Comparison of ENCODE assay signal across 25 cellular contexts in genomic region chr7:80347173-80347572, GRCh38.
DNase-seq lines count a peak whose midpoint lies in the region; ATAC-seq, FAIRE-seq and TF ChIP-seq lines count a peak whose summit lies in the region.
"Had no signal": no experiment of that assay in that cellular context is flagged by ENCODE, and none has a peak within 500 bp of the region (broad histone marks: within the 10 kb centered on the region; RNA-seq: fewer than 3 reads in every experiment).

No MANE protein-coding gene starts in this region.

- H3K79me2 ChIP-seq in astrocyte (ENCODE audit: insufficient read depth, low read length): no peaks in the 10 kb centered on the region

- H3K9me3 ChIP-seq in astrocyte (ENCODE audit: insufficient read depth, low read depth, low read length): no peaks in the 10 kb centered on the region
- H3K9me3 ChIP-seq in right cardiac atrium (ENCODE audit: control insufficient read depth, low read length): no peaks in the 10 kb centered on the region
- H3K9me3 ChIP-seq in aorta (ENCODE audit: control insufficient read depth, low read length): no peaks in the 10 kb centered on the region
- H3K9me3 ChIP-seq: A549, MG63, pancreas, upper lobe of left lung had no signal

- H3K36me3 Mint-ChIP-seq in activated naive CD4-positive, alpha-beta T cell treated with anti-CD3 and anti-CD28 coated beads, Interleukin-2, amount 50 U/mL, for 72 hours: no peaks in the 10 kb centered on the region
- no peaks in the 10 kb centered on the region for H3K36me3 Mint-ChIP-seq in activated naive CD4-positive, alpha-beta T cell treated with anti-CD3 and anti-CD28 coated beads, Interleukin-2, amount 10 ng/mL, durations not matched to agents 7 days and 5 days
- H3K36me3 Mint-ChIP-seq in astrocyte (ENCODE audit: low read depth, unreplicated experiment): no peaks in the 10 kb centered on the region
- H3K36me3 Mint-ChIP-seq: naive thymus-derived CD4-positive, alpha-beta T cell had no signal

- no peak overlapping the region for H3K4me3 Mint-ChIP-seq in activated naive CD4-positive, alpha-beta T cell treated with anti-CD3 and anti-CD28 coated beads, Interleukin-2, amount 10 ng/mL, durations not matched to agents 7 days and 5 days
- no peak overlapping the region for H3K4me3 Mint-ChIP-seq in astrocyte (ENCODE audit: unreplicated experiment)
- H3K4me3 Mint-ChIP-seq: activated naive CD8-positive, alpha-beta T cell treated with anti-CD3 and anti-CD28 coated beads, Interleukin-2, amount 50 U/mL, for 24 hours; naive thymus-derived CD4-positive, alpha-beta T cell; stimulated activated naive CD8-positive, alpha-beta T cell treated with anti-CD3 and anti-CD28 coated beads, Interleukin-15, amount 100 ng/mL, for 72 hours had no signal

- CTCF ChIA-PET in activated naive CD4-positive, alpha-beta T cell treated with anti-CD3 and anti-CD28 coated beads, Interleukin-2, amount 10 ng/mL, durations not matched to agents 7 days and 5 days (lab: Charles Lee): interaction anchor here (0.7 kb wide), 1 partner anchor 45 kb away, joined by 3 read pairs; no protein-coding TSS in a partner anchor

- H3K4me1 Mint-ChIP-seq in activated naive CD4-positive, alpha-beta T cell treated with anti-CD3 and anti-CD28 coated beads, Interleukin-2, amount 10 ng/mL, durations not matched to agents 7 days and 5 days: no peaks in the 10 kb centered on the region
- no peaks in the 10 kb centered on the region for H3K4me1 Mint-ChIP-seq in astrocyte (ENCODE audit: low read depth, unreplicated experiment)
- H3K4me1 Mint-ChIP-seq: activated naive CD8-positive, alpha-beta T cell treated with anti-CD3 and anti-CD28 coated beads, Interleukin-2, amount 50 U/mL, for 24 hours; naive thymus-derived CD4-positive, alpha-beta T cell; stimulated activated naive CD8-positive, alpha-beta T cell treated with anti-CD3 and anti-CD28 coated beads, Interleukin-15, amount 100 ng/mL, for 72 hours had no signal

- intact Hi-C loops in right cardiac atrium (cut with DNase I): no loop called here
- intact Hi-C loops in aorta (cut with DNase I): no loop called here

- H3K4me2 ChIP-seq in astrocyte (ENCODE audit: low read length): no peak overlapping the region
- H3K4me2 ChIP-seq: A549 had no signal

- H3K27ac ChIP-seq in astrocyte (ENCODE audit: low read depth, low read length) (no peak overlapping the region), right cardiac atrium (ENCODE audit: low read length) (no peak overlapping the region), aorta (ENCODE audit: low read depth in 1 of 2, low read length in 2 of 2) (no peak overlapping the region)
- H3K27ac ChIP-seq: A549, dorsolateral prefrontal cortex, pancreas, upper lobe of left lung had no signal

- no peaks in the 10 kb centered on the region for H3K27me3 ChIP-seq in astrocyte (ENCODE audit: insufficient read depth, low read length)
- no peaks in the 10 kb centered on the region for H3K27me3 ChIP-seq in right cardiac atrium (ENCODE audit: control insufficient read depth, insufficient read depth)
- H3K27me3 ChIP-seq in aorta (ENCODE audit: control insufficient read depth in 1 of 2, insufficient read depth in 2 of 2, low read length in 1 of 2): no peaks in the 10 kb centered on the region
- H3K27me3 ChIP-seq: dorsolateral prefrontal cortex, MG63, pancreas, upper lobe of left lung had no signal

- H3K4me1 ChIP-seq in astrocyte (ENCODE audit: insufficient read depth, low read length): peaks cover 4% of the 10 kb centered on the region
- H3K4me1 ChIP-seq in right cardiac atrium (ENCODE audit: control insufficient read depth, insufficient read depth, low read length): no peaks in the 10 kb centered on the region
- H3K4me1 ChIP-seq in aorta (ENCODE audit: control insufficient read depth in 1 of 2, insufficient read depth in 2 of 2, low read length in 2 of 2): peaks cover 0 to 2% of the 10 kb centered on the region in 2 donors
- H3K4me1 ChIP-seq: pancreas, upper lobe of left lung had no signal

- FAIRE-seq in astrocyte (lab: Jason Lieb, UNC): no peak
- FAIRE-seq: A549, D721Med, HepG2, pancreas had no signal

- H4K20me1 ChIP-seq in astrocyte (ENCODE audit: insufficient read depth, low read length): no peaks in the 10 kb centered on the region

- ATAC-seq in activated naive CD4-positive, alpha-beta T cell treated with anti-CD3 and anti-CD28 coated beads, Interleukin-2, amount 50 U/mL, for 72 hours: no peak
- ATAC-seq in right cardiac atrium (peak; percentile 68 to 93), aorta (ENCODE audit: low FRiP score) (peak; percentile 63), GM19328 (IDR thresholded peaks at IDR 0.05; ENCODE audit: unreplicated experiment) (no peak)
- ATAC-seq: HepG2; naive thymus-derived CD4-positive, alpha-beta T cell had no signal

- WGBS in right cardiac atrium: 46% methylated on average over 1 of the region's 1 CpG
- 96 to 99% methylated on average over 1 of the region's 1 CpG for WGBS in aorta, 2 donors

- H3K4me3 ChIP-seq in astrocyte (ENCODE audit: insufficient read depth, low read depth, low read length) (no peak overlapping the region), right cardiac atrium (ENCODE audit: low read length) (no peak overlapping the region), aorta (ENCODE audit: low read length in 2 of 2) (no peak overlapping the region)
- H3K4me3 ChIP-seq: A549, dorsolateral prefrontal cortex, MG63, pancreas, upper lobe of left lung had no signal

- H3K27me3 Mint-ChIP-seq in activated naive CD4-positive, alpha-beta T cell treated with anti-CD3 and anti-CD28 coated beads, Interleukin-2, amount 10 ng/mL, durations not matched to agents 7 days and 5 days: no peaks in the 10 kb centered on the region
- H3K27me3 Mint-ChIP-seq in astrocyte (ENCODE audit: low read depth, unreplicated experiment): no peaks in the 10 kb centered on the region
- H3K27me3 Mint-ChIP-seq: naive thymus-derived CD4-positive, alpha-beta T cell had no signal

- H3K27ac Mint-ChIP-seq in activated naive CD4-positive, alpha-beta T cell treated with anti-CD3 and anti-CD28 coated beads, Interleukin-2, amount 50 U/mL, for 72 hours: peak overlapping the region; percentile 63 to 87
- H3K27ac Mint-ChIP-seq in activated naive CD4-positive, alpha-beta T cell treated with anti-CD3 and anti-CD28 coated beads, Interleukin-2, amount 10 ng/mL, durations not matched to agents 7 days and 5 days: no peak overlapping the region
- no peak overlapping the region for H3K27ac Mint-ChIP-seq in astrocyte (ENCODE audit: unreplicated experiment)
- H3K27ac Mint-ChIP-seq: activated naive CD8-positive, alpha-beta T cell treated with anti-CD3 and anti-CD28 coated beads, Interleukin-2, amount 50 U/mL, for 24 hours; naive thymus-derived CD4-positive, alpha-beta T cell had no signal

- H3K9ac ChIP-seq in astrocyte (ENCODE audit: low read length): no peak overlapping the region

- H3K36me3 ChIP-seq in astrocyte (ENCODE audit: insufficient read depth, low read length) (no peaks in the 10 kb centered on the region), aorta (ENCODE audit: control insufficient read depth in 1 of 2, insufficient read depth in 2 of 2, low read length in 1 of 2) (no peaks in the 10 kb centered on the region)
- H3K36me3 ChIP-seq: MG63, pancreas, upper lobe of left lung had no signal

- H2AFZ ChIP-seq in astrocyte (ENCODE audit: low read depth, low read length): no peak overlapping the region

- no peaks in the 10 kb centered on the region for H3K9me3 Mint-ChIP-seq in activated naive CD4-positive, alpha-beta T cell treated with anti-CD3 and anti-CD28 coated beads, Interleukin-2, amount 50 U/mL, for 72 hours
- H3K9me3 Mint-ChIP-seq in activated naive CD4-positive, alpha-beta T cell treated with anti-CD3 and anti-CD28 coated beads, Interleukin-2, amount 10 ng/mL, durations not matched to agents 7 days and 5 days: no peaks in the 10 kb centered on the region
- no peaks in the 10 kb centered on the region for H3K9me3 Mint-ChIP-seq in astrocyte (ENCODE audit: unreplicated experiment)
- H3K9me3 Mint-ChIP-seq: activated naive CD8-positive, alpha-beta T cell treated with anti-CD3 and anti-CD28 coated beads, Interleukin-2, amount 50 U/mL, for 24 hours; stimulated activated naive CD8-positive, alpha-beta T cell treated with anti-CD3 and anti-CD28 coated beads, Interleukin-15, amount 100 ng/mL, for 72 hours had no signal

- no peak for DNase-seq in activated naive CD4-positive, alpha-beta T cell treated with anti-CD3 and anti-CD28 coated beads, Interleukin-2, amount 50 U/mL, for 72 hours (ENCODE audit: low spot score in 2 of 2)
- no peak for DNase-seq in activated naive CD4-positive, alpha-beta T cell treated with anti-CD3 and anti-CD28 coated beads, Interleukin-2, amount 10 ng/mL, durations not matched to agents 7 days and 5 days
- DNase-seq in astrocyte (ENCODE audit: low read depth): peak; percentile 32
- DNase-seq in right cardiac atrium: no peak
- DNase-seq in aorta: no peak
- DNase-seq in SW480 (ENCODE audit: low spot score): no peak
- DNase-seq in NCI-H187 treated with DMSO at 0.1 percent for 48 hours (lab: John Stamatoyannopoulos, UW): no peak
- DNase-seq: activated CD4-positive, CD25-positive, alpha-beta regulatory T cell; activated CD8-positive, alpha-beta memory T cell treated with anti-CD3 and anti-CD28 coated beads for 24 hours; activated naive CD8-positive, alpha-beta T cell treated with anti-CD3 and anti-CD28 coated beads, Interleukin-2, amount 50 U/mL, for 24 hours; C1 segment of cervical spinal cord; dorsolateral prefrontal cortex; GDM1; MG63; naive thymus-derived CD4-positive, alpha-beta T cell; NCI-H1436 treated with DMSO at 0.1 percent for 48 hours; NCI-H2171; pancreas; stimulated activated naive CD8-positive, alpha-beta T cell treated with anti-CD3 and anti-CD28 coated beads, Interleukin-15, amount 100 ng/mL, for 72 hours; T-helper 9 cell; upper lobe of left lung had no signal

- TF ChIP-seq CTCF in astrocyte (IDR thresholded peaks at IDR 0.05; ENCODE audit: insufficient read depth, low read depth, low read length): no peak

Comparison
In these comparisons a context has a peak if more than half of its experiments do, and no peak if none do; other contexts are left out.
1. H3K27ac Mint-ChIP-seq: peak in activated naive CD4-positive, alpha-beta T cell treated with anti-CD3 and anti-CD28 coated beads, Interleukin-2, amount 50 U/mL, for 72 hours (2 of 2); none in activated naive CD4-positive, alpha-beta T cell treated with anti-CD3 and anti-CD28 coated beads, Interleukin-2, amount 10 ng/mL, durations not matched to agents 7 days and 5 days (single experiment) and astrocyte (single experiment).
2. ATAC-seq: peak in right cardiac atrium (2 of 2) and aorta (single experiment); none in activated naive CD4-positive, alpha-beta T cell treated with anti-CD3 and anti-CD28 coated beads, Interleukin-2, amount 50 U/mL, for 72 hours (0 of 2) and GM19328 (single experiment).